Comparison of ENCODE assay signal across 8 cellular contexts in genomic region chr7:139725077-139725476, GRCh38. TPM values are rescaled to one million over a fixed set of nuclear protein-coding genes. Genes with fewer than 3 reads are reported as not detected.
A peak's percentile ranks its signal among the peaks of the same experiment; 100 is the strongest.
DNase-seq lines count a peak whose midpoint lies in the region; ATAC-seq, FAIRE-seq and TF ChIP-seq lines count a peak whose summit lies in the region.

No MANE protein-coding gene starts in this region.

- intact Hi-C loops in PC-3 (cut with micrococcal nuclease), result no loop called here
- intact Hi-C loops in thyroid gland (cut with DNase I), result no loop called here

- H3K4me2 ChIP-seq in PC-3 (ENCODE audit: low read length), result peak overlapping the region; percentile 32; the same call in 1 of the 2 replicates

- no peaks in the 10 kb centered on the region for H3F3A ChIP-seq in PC-3 (ENCODE audit: low read length, unreplicated experiment)

- BruUV-seq in PC-3 (replicated peaks; lab: Mats Ljungman, UMichigan), result no TSS peak

- in situ Hi-C loops in ACHN (cut with HindIII; ENCODE audit: low pct_ligation_motif_present, low pct_unique_long_range_greater_than_20kb, low sequenced_read_pairs), result no loop called here

- TF ChIP-seq POLR2A in thyroid gland (IDR thresholded peaks at IDR 0.05), result no peak

- H3K27ac ChIP-seq in PC-3 (ENCODE audit: low read length) (peak overlapping the region; percentile 63), thyroid gland (no peak overlapping the region)

- no peaks in the 10 kb centered on the region for H3K9me2 ChIP-seq in PC-3 (replicated peaks; ENCODE audit: low read length)

- DNase-seq in NCI-H1417 (lab: John Stamatoyannopoulos, UW) (peak in 2 of 3 experiments; percentile 12 to 61), NCI-H1417 treated with DMSO at 0.1 percent for 48 hours (lab: John Stamatoyannopoulos, UW) (no peak), PC-3 (peak; percentile 62), myocyte (ENCODE audit: low read depth) (peak; percentile 71), ACHN (no peak), thyroid gland (no peak), frontal cortex (ENCODE audit: low spot score in 2 of 2) (no peak)

- CTCF ChIA-PET in PC-3 (lab: Charles Lee), result interaction anchor here (1.0 kb wide), 1 partner anchor 28 kb away, joined by 3 read pairs; no protein-coding TSS in a partner anchor

- H3K9me3 ChIP-seq in PC-3 (ENCODE audit: low read length), result no peaks in the 10 kb centered on the region
- no peaks in the 10 kb centered on the region for H3K9me3 ChIP-seq in thyroid gland

- H3K9ac ChIP-seq in PC-3 (ENCODE audit: low read length), result 0 out of 2 replicates have a peak overlapping the region, but pooled peaks have one; percentile 18

- POLR2A ChIA-PET in PC-3 (lab: Charles Lee; ENCODE audit: unreplicated experiment), result interaction anchor here (0.5 to 0.6 kb wide), 2 partner anchors 42 to 44 kb away, joined by 3 to 7 read pairs; no protein-coding TSS in a partner anchor

- H3K27me3 ChIP-seq in PC-3 (ENCODE audit: low read length) (no peaks in the 10 kb centered on the region), thyroid gland (no peaks in the 10 kb centered on the region)

- H2AFZ ChIP-seq in PC-3 (ENCODE audit: low read length), result no peak overlapping the region

- peaks cover 21% of the 10 kb centered on the region; the same call in 1 of the 2 replicates for H3K36me3 ChIP-seq in PC-3 (ENCODE audit: low read depth, low read length)
- H3K36me3 ChIP-seq in thyroid gland, result no peaks in the 10 kb centered on the region

- WGBS in thyroid gland, 2 donors, result 77 to 84% methylated on average over 6 of the region's 6 CpGs

- H3K79me2 ChIP-seq in PC-3 (ENCODE audit: low read length), result peaks cover 98% of the 10 kb centered on the region

- peaks cover 43% of the 10 kb centered on the region for H4K20me1 ChIP-seq in PC-3 (ENCODE audit: low read length)

- H3K4me3 ChIP-seq in PC-3 (ENCODE audit: low read length) (no peak overlapping the region), thyroid gland (replicated peaks in 1 of 3) (no peak overlapping the region)

- TF ChIP-seq CTCF in PC-3 (conservative IDR thresholded peaks at IDR 0.05; ENCODE audit: low read depth, low read length) (no peak), thyroid gland (IDR thresholded peaks at IDR 0.05) (no peak)

- ATAC-seq in HG02884 (IDR thresholded peaks at IDR 0.05; ENCODE audit: unreplicated experiment) (peak; percentile 67), PC-3 (peak; percentile 50)

- no peak for FAIRE-seq in frontal cortex (lab: Jason Lieb, UNC)

- H3K4me1 ChIP-seq in PC-3 (ENCODE audit: insufficient read depth, low read length) (peaks cover 74% of the 10 kb centered on the region), thyroid gland (peaks cover 17 to 36% of the 10 kb centered on the region in 2 donors)

RNA-seq across cellular contexts. Expression of gene HIPK2, which starts 52.7 kb away (rescaled TPM):
- total RNA-seq in PC-3 (2014; rRNA removed) (38.1 and 46.0 TPM in 2 replicates), myocyte (23.5 and 26.4 TPM in 2 replicates), thyroid gland (10 to 100 TPM; 31.3 to 58.5 (median 41.0) TPM), frontal cortex (10.2 TPM)
- 19.5 TPM for polyA plus RNA-seq in myocyte (2012)

Comparison
In these comparisons a context has a peak if more than half of its experiments do, and no peak if none do; other contexts are left out.
1. DNase-seq: peak in NCI-H1417 (2 of 3), PC-3 (single experiment) and myocyte (single experiment); none in NCI-H1417 treated with DMSO at 0.1 percent for 48 hours (single experiment), ACHN (single experiment), thyroid gland (0 of 2) and frontal cortex (0 of 2).